In the genomic region with DNA sequence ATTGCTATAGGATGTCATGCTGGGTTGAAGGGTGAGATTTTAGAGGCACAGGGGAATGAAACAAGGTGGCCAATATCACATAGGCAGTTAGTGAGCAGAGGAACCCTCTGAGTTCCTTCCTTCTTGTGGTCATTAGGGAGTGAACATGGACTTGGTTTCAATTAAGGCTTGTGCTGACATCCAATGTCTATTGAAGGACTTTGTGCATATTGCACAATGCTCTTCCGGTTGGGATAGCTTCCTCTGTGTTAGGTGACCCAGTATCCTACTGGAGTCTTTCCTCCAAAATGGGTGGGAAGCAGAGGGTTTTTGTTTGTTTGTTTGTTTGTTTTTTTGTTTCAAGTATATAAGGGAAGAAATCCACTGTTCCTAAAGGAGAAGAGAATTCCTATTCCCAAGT, we compare ENCODE assay signal across 1 cellular context.
TF ChIP-seq lines count a peak whose summit lies in the region.

No MANE protein-coding gene starts in this region.

TF ChIP-seq in IMR-90, 13 proteins besides CTCF, POLR2A, EP300 and RAD21 (continued from another document):
- TF ChIP-seq RCOR1 (IDR thresholded peaks at IDR 0.05; ENCODE audit: insufficient replicate concordance, low read length), result no peak
- TF ChIP-seq MAZ (IDR thresholded peaks at IDR 0.05; ENCODE audit: borderline replicate concordance, low read depth, low read length), result no peak
TF ChIP-seq in IMR-90: peak in this region for 1.
